ENCODE assay signal across 8 cellular contexts in the genomic region with DNA sequence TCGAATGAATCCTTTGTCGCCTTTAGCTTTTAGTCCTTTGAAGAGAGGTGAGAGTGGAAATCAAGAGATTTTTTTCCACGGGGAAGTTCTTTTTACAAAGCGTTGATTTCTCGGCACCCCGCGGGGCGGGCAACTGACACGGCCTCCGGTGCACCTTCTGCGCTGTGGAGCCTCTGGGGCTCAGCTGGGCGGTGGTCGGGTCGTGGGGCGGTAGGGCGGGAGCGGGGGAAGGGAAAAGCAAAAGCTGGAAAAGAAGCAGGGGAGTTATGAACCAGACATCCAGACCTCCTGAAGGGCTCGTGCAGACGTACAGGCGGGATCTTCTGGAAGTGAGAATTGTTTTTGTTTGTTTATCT.
DNase-seq lines count a peak whose midpoint lies in the region; ATAC-seq and TF ChIP-seq lines count a peak whose summit lies in the region.
"Not testable (repeated sequence)": the region's sequence is repeated elsewhere in the genome, so short reads cannot be mapped to it uniquely, and the experiment has no call there.

No MANE protein-coding gene starts in this region.

- not testable (repeated sequence) for H3K27me3 Mint-ChIP-seq in GM23338 (ENCODE audit: insufficient read depth, low read depth, poor library complexity); activated naive CD8-positive, alpha-beta T cell

- H3K4me1 ChIP-seq in GM23338 (ENCODE audit: insufficient read depth); right cardiac atrium (ENCODE audit: control insufficient read depth, insufficient read depth, low read length); mesenchymal stem cell (ENCODE audit: control insufficient read depth, insufficient read depth, low read depth, low read length); rectal smooth muscle tissue (ENCODE audit: control insufficient read depth, insufficient read depth, low read length); thymus (ENCODE audit: control insufficient read depth, insufficient read depth, low read length): not testable (repeated sequence)

- 15% methylated on average over 17 of the region's 20 CpGs for WGBS in right cardiac atrium
- WGBS in mesenchymal stem cell, result 21% methylated on average over 10 of the region's 20 CpGs
- 39% methylated on average over 20 of the region's 20 CpGs for WGBS in thymus

- peaks cover 10% of the 10 kb centered on the region for H3K27me3 ChIP-seq in GM23338 (ENCODE audit: insufficient read depth)
- H3K27me3 ChIP-seq in right cardiac atrium (ENCODE audit: control insufficient read depth, insufficient read depth); mesenchymal stem cell (ENCODE audit: control insufficient read depth in 1 of 2, insufficient read depth in 1 of 2, low read length in 2 of 2); rectal smooth muscle tissue (ENCODE audit: control insufficient read depth, insufficient read depth, low read length); thymus (ENCODE audit: control insufficient read depth, insufficient read depth): not testable (repeated sequence)

- H3K4me1 Mint-ChIP-seq in GM23338, result not testable (repeated sequence)
- H3K4me1 Mint-ChIP-seq in activated naive CD8-positive, alpha-beta T cell (ENCODE audit: low read depth), result peaks cover 11% of the 10 kb centered on the region

- H4K8ac ChIP-seq in mesenchymal stem cell (ENCODE audit: low read length), result not testable (repeated sequence)

- not testable (repeated sequence) for H3K9me3 ChIP-seq in right cardiac atrium (ENCODE audit: control insufficient read depth, low read length); mesenchymal stem cell (ENCODE audit: control insufficient read depth, low read length); thymus (ENCODE audit: control insufficient read depth)

- H3K9me3 Mint-ChIP-seq in GM23338; activated naive CD8-positive, alpha-beta T cell (ENCODE audit: low read depth): not testable (repeated sequence)

- H3F3A ChIP-seq in GM23338 (replicated peaks; ENCODE audit: low read depth), result not testable (repeated sequence)

- DNase-seq in GM23338 (ENCODE audit: low spot score), result peak; percentile 4
- peak; percentile 22 for DNase-seq in activated CD4-positive, alpha-beta T cell treated with anti-CD3 and anti-CD28 coated beads, Interleukin-2, amount 50 U/mL, for 1 hour
- DNase-seq in ecto neural progenitor cell (ENCODE audit: low spot score), result peak; percentile 38
- peak in 2 of 3 donors; percentile 13 to 45 for DNase-seq in right cardiac atrium
- not testable (repeated sequence) for DNase-seq in mesenchymal stem cell

- H2AK5ac ChIP-seq in mesenchymal stem cell (ENCODE audit: low read length, severe bottlenecking), result not testable (repeated sequence)

- H3K79me2 ChIP-seq in GM23338 (replicated peaks; ENCODE audit: insufficient read depth), result not testable (repeated sequence)

- H3K18ac ChIP-seq in mesenchymal stem cell (ENCODE audit: low read depth in 1 of 2, low read length in 2 of 2), result not testable (repeated sequence)

- H3K4me3 ChIP-seq in GM23338 (peak overlapping the region; percentile 78), mesenchymal stem cell (ENCODE audit: insufficient read depth in 1 of 2, low read depth in 1 of 2, low read length in 2 of 2) (peak overlapping the region in 1 of 2 experiments; percentile 34), rectal smooth muscle tissue (ENCODE audit: low read length) (peak overlapping the region; percentile 41), thymus (ENCODE audit: low read length) (peak overlapping the region; percentile 39)
- not testable (repeated sequence) for H3K4me3 ChIP-seq in right cardiac atrium (ENCODE audit: low read length)

- not testable (repeated sequence) for H2BK12ac ChIP-seq in mesenchymal stem cell (ENCODE audit: low read length in 2 of 2)

- not testable (repeated sequence) for H3K14ac ChIP-seq in mesenchymal stem cell (ENCODE audit: low read length in 2 of 2)

- not testable (repeated sequence) for H3K27ac Mint-ChIP-seq in GM23338; activated naive CD8-positive, alpha-beta T cell

- H3K36me3 ChIP-seq in GM23338 (ENCODE audit: insufficient read depth); mesenchymal stem cell (ENCODE audit: control insufficient read depth in 1 of 2, insufficient read depth in 2 of 2, low read depth in 1 of 2, low read length in 2 of 2); rectal smooth muscle tissue (ENCODE audit: control insufficient read depth, insufficient read depth, low read length); thymus (ENCODE audit: control insufficient read depth, insufficient read depth): not testable (repeated sequence)

- not testable (repeated sequence) for H2BK5ac ChIP-seq in mesenchymal stem cell (ENCODE audit: low read depth, low read length, poor library complexity, severe bottlenecking)

- H3K79me1 ChIP-seq in mesenchymal stem cell (replicated peaks; ENCODE audit: low read length, poor library complexity, severe bottlenecking), result not testable (repeated sequence)

- H4K20me1 ChIP-seq in GM23338 (replicated peaks; ENCODE audit: insufficient read depth), result not testable (repeated sequence)

- not testable (repeated sequence) for TF ChIP-seq CTCF in GM23338 (conservative IDR thresholded peaks at IDR 0.05; ENCODE audit: low read depth in 2 of 2)

- not testable (repeated sequence) for H3K27ac ChIP-seq in GM23338 (ENCODE audit: low read depth); right cardiac atrium (ENCODE audit: low read length); mesenchymal stem cell (ENCODE audit: low read length, poor library complexity, severe bottlenecking); rectal smooth muscle tissue (ENCODE audit: low read depth, low read length); thymus (ENCODE audit: low read depth)

- H2AFZ ChIP-seq in GM23338; mesenchymal stem cell (ENCODE audit: low read depth, low read length): not testable (repeated sequence)

- not testable (repeated sequence) for H3K9ac ChIP-seq in mesenchymal stem cell (ENCODE audit: low read length); rectal smooth muscle tissue (ENCODE audit: low read length)

- H3K4ac ChIP-seq in mesenchymal stem cell (ENCODE audit: low read depth in 1 of 2, low read length in 2 of 2), result not testable (repeated sequence)

- H4K91ac ChIP-seq in mesenchymal stem cell (ENCODE audit: low read length), result not testable (repeated sequence)

- peak; percentile 69 for ATAC-seq in GM23338
- ATAC-seq in right cardiac atrium, result not testable (repeated sequence)

- not testable (repeated sequence) for H2BK15ac ChIP-seq in mesenchymal stem cell (ENCODE audit: low read depth, poor library complexity, severe bottlenecking)

- H3K23ac ChIP-seq in mesenchymal stem cell (ENCODE audit: low read length in 2 of 2), result not testable (repeated sequence)

- not testable (repeated sequence) for H3K9me2 ChIP-seq in GM23338 (ENCODE audit: insufficient read depth)

- intact Hi-C loops in right cardiac atrium (cut with DNase I), result not testable (repeated sequence)

- H3K4me2 ChIP-seq in GM23338 (peak overlapping the region; percentile 88), mesenchymal stem cell (ENCODE audit: low read length, poor library complexity, severe bottlenecking) (peak overlapping the region; percentile 65)

- peak overlapping the region; percentile 84 for H3K4me3 Mint-ChIP-seq in GM23338
- peak overlapping the region; percentile 40 for H3K4me3 Mint-ChIP-seq in activated naive CD8-positive, alpha-beta T cell

- not testable (repeated sequence) for H3K36me3 Mint-ChIP-seq in GM23338 (ENCODE audit: low read depth); activated naive CD8-positive, alpha-beta T cell

- H2BK120ac ChIP-seq in mesenchymal stem cell (ENCODE audit: low read depth, low read length), result not testable (repeated sequence)
